In genomic region chr4:30950737-30951136, GRCh38 we compare ENCODE assay signal across 1 cellular context.
TF ChIP-seq lines count a peak whose summit lies in the region.

No MANE protein-coding gene starts in this region.

TF ChIP-seq in HEK293, 187 proteins besides CTCF, POLR2A, EP300 and RAD21 (continued from another document and continues in another):
- TF ChIP-seq ZBTB44 (tag by site-specific recombination; IDR thresholded peaks at IDR 0.05) (peak; percentile 92), ZNF391 (tag by site-specific recombination; IDR thresholded peaks at IDR 0.05; ENCODE audit: borderline replicate concordance, low read depth) (no peak), ZBTB17 (tag by site-specific recombination; IDR thresholded peaks at IDR 0.05) (peak; percentile 36; the same call in 1 of the 2 replicates), ZNF549 (tag by site-specific recombination; IDR thresholded peaks at IDR 0.05) (no peak), KLF16 (tag by site-specific recombination; IDR thresholded peaks at IDR 0.05) (no peak), ZNF658 (tag by site-specific recombination; IDR thresholded peaks at IDR 0.05) (no peak), ZNF645 (tag by site-specific recombination; IDR thresholded peaks at IDR 0.05) (no peak), SCRT2 (tag by site-specific recombination; IDR thresholded peaks at IDR 0.05) (no peak), TRIM28 (IDR thresholded peaks at IDR 0.05; ENCODE audit: borderline replicate concordance, low read length) (peak; percentile 82), ZNF639 (tag by site-specific recombination; IDR thresholded peaks at IDR 0.05) (no peak), MZF1 (tag by site-specific recombination; IDR thresholded peaks at IDR 0.05; ENCODE audit: borderline replicate concordance) (peak; percentile 87; the same call in 1 of the 2 replicates), ZNF707 (tag by site-specific recombination; IDR thresholded peaks at IDR 0.05) (no peak), BCL11B (tag by site-specific recombination; IDR thresholded peaks at IDR 0.05; ENCODE audit: low read depth) (0 out of 2 replicates have a peak, but pooled peaks have one; percentile 24), ZNF155 (tag by site-specific recombination; IDR thresholded peaks at IDR 0.05) (no peak), ZNF704 (tag by site-specific recombination; IDR thresholded peaks at IDR 0.05) (no peak), ZNF114 (tag by site-specific recombination; IDR thresholded peaks at IDR 0.05) (no peak), ZNF529 (tag by site-specific recombination; IDR thresholded peaks at IDR 0.05; ENCODE audit: insufficient replicate concordance) (no peak), ZBTB21 (tag by site-specific recombination; IDR thresholded peaks at IDR 0.05) (no peak), ZSCAN18 (tag by site-specific recombination; IDR thresholded peaks at IDR 0.05) (no peak), HOXD13 (CRISPR knock-in tag; IDR thresholded peaks at IDR 0.05; ENCODE audit: borderline replicate concordance) (peak; percentile 56; the same call in 1 of the 2 replicates), GLIS1 (tag by site-specific recombination; IDR thresholded peaks at IDR 0.05) (peak; percentile 94), ZNF148 (tag by site-specific recombination; IDR thresholded peaks at IDR 0.05; ENCODE audit: borderline replicate concordance) (no peak), ZBTB11 (tag by site-specific recombination; conservative IDR thresholded peaks at IDR 0.05; ENCODE audit: low read depth) (no peak), KLF9 (tag by site-specific recombination; IDR thresholded peaks at IDR 0.05; ENCODE audit: low read depth) (no peak), ZNF792 (tag by site-specific recombination; IDR thresholded peaks at IDR 0.05) (no peak), KLF1 (tag by site-specific recombination; IDR thresholded peaks at IDR 0.05) (no peak), ZNF311 (tag by site-specific recombination; IDR thresholded peaks at IDR 0.05; ENCODE audit: borderline replicate concordance) (no peak), ZBTB49 (tag by site-specific recombination; IDR thresholded peaks at IDR 0.05; ENCODE audit: low read depth) (no peak), ZNF514 (tag by site-specific recombination; IDR thresholded peaks at IDR 0.05) (no peak), ZNF211 (tag by site-specific recombination; IDR thresholded peaks at IDR 0.05; ENCODE audit: low read depth) (no peak), ZNF626 (tag by site-specific recombination; IDR thresholded peaks at IDR 0.05) (no peak), ZFP69B (tag by site-specific recombination; IDR thresholded peaks at IDR 0.05) (no peak), ZNF157 (tag by site-specific recombination; IDR thresholded peaks at IDR 0.05) (no peak), ZNF501 (tag by site-specific recombination; IDR thresholded peaks at IDR 0.05) (peak; percentile 26; the same call in 1 of the 2 replicates), ZNF596 (tag by site-specific recombination; IDR thresholded peaks at IDR 0.05) (peak; percentile 49; the same call in 1 of the 2 replicates), ATF2 (tag by site-specific recombination; IDR thresholded peaks at IDR 0.05; ENCODE audit: low read depth) (no peak), INSM2 (tag by site-specific recombination; IDR thresholded peaks at IDR 0.05) (no peak), ZEB2 (tag by site-specific recombination; IDR thresholded peaks at IDR 0.05) (peak; percentile 49; the same call in 1 of the 2 replicates), ZNF692 (tag by site-specific recombination; IDR thresholded peaks at IDR 0.05) (no peak)
